In the genomic region with DNA sequence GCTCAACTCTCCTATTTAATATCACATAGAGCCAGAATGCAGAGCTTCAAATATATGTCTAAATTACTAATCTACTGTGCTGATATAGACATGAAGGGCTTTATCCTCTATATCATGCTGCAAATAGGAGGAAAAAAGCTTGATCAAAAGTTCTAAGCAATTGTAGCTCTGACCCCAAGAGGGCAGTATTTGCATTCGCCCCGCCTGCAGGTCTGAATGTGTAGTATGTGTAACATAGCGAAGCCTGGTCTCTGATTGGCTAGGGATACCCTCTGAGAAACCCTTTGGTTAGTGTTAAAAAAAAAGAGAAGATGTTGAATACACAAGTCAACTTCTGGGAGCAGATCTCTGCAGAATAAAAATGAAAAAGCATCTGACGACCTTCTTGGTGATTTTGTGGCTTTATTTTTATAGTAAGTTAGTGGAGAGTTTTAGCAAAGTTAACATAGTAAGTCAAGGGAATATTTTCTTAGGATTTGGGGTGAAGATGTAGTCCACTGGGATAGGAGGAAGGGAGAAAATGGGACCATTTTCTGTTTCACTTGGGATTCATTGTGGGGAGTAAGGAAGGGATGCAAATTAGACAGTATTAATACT, we compare ENCODE assay signal across 8 cellular contexts.
DNase-seq lines count a peak whose midpoint lies in the region; ATAC-seq lines count a peak whose summit lies in the region.

No MANE protein-coding gene starts in this region.

- no peaks in the 10 kb centered on the region for H3K9me3 Mint-ChIP-seq in activated naive CD4-positive, alpha-beta T cell treated with anti-CD3 and anti-CD28 coated beads for 36 hours

- peak overlapping the region; percentile 15 for H3K27ac Mint-ChIP-seq in activated naive CD4-positive, alpha-beta T cell treated with anti-CD3 and anti-CD28 coated beads for 36 hours

- no peak overlapping the region for H3K4me3 ChIP-seq in H7 (ENCODE audit: insufficient read depth, low read depth, low read length)

- H3K4me1 Mint-ChIP-seq in activated naive CD4-positive, alpha-beta T cell treated with anti-CD3 and anti-CD28 coated beads for 36 hours (ENCODE audit: low read depth) = peaks cover 4% of the 10 kb centered on the region

- H3K36me3 ChIP-seq in H7 (replicated peaks; ENCODE audit: control insufficient read depth, insufficient read depth, low read length) = no peaks in the 10 kb centered on the region

- H3K4me3 Mint-ChIP-seq in activated naive CD4-positive, alpha-beta T cell treated with anti-CD3 and anti-CD28 coated beads for 36 hours = peak overlapping the region; percentile 71

- CTCF ChIA-PET in activated naive CD4-positive, alpha-beta T cell treated with anti-CD3 and anti-CD28 coated beads for 36 hours (lab: Charles Lee) = interaction anchor here (0.6 to 2.4 kb wide), 22 partner anchors 10 to 738 kb away, joined by 3 to 9 read pairs (median 4); no protein-coding TSS in a partner anchor

- no peaks in the 10 kb centered on the region for H3K36me3 Mint-ChIP-seq in activated naive CD4-positive, alpha-beta T cell treated with anti-CD3 and anti-CD28 coated beads for 36 hours (ENCODE audit: low read depth)

- no peaks in the 10 kb centered on the region; the same call in 1 of the 2 replicates for H3K27me3 ChIP-seq in H7 (ENCODE audit: control insufficient read depth, insufficient read depth, low read length)

- ATAC-seq in GM19452 (IDR thresholded peaks at IDR 0.05; ENCODE audit: unreplicated experiment) (no peak), left colon (no peak), HG03196 (IDR thresholded peaks at IDR 0.05; ENCODE audit: unreplicated experiment) (no peak)

- intact Hi-C loops in activated naive CD4-positive, alpha-beta T cell treated with anti-CD3 and anti-CD28 coated beads for 36 hours (cut with micrococcal nuclease) = loop anchor here (5.0 to 10.0 kb wide), 2 partner anchors 58 to 90 kb away; no protein-coding TSS in a partner anchor
- intact Hi-C loops in left colon (cut with DNase I, micrococcal nuclease) = no loop called here

- DNase-seq in AML-193 (lab: John Stamatoyannopoulos, UW) (peak; percentile 72 to 80), H7 (peak; percentile 66), RKO (ENCODE audit: low spot score) (peak; percentile 82), medulla oblongata (ENCODE audit: extremely low spot score) (peak; percentile 12), left colon (no peak)
- DNase-seq in activated naive CD4-positive, alpha-beta T cell treated with anti-CD3 and anti-CD28 coated beads for 36 hours = peak; percentile 68

- H3K27me3 Mint-ChIP-seq in activated naive CD4-positive, alpha-beta T cell treated with anti-CD3 and anti-CD28 coated beads for 36 hours (ENCODE audit: low read depth) = peaks cover 17% of the 10 kb centered on the region

Comparison
In these comparisons a context has a peak if more than half of its experiments do, and no peak if none do; other contexts are left out.
1. DNase-seq: peak in AML-193 (2 of 2), H7 (single experiment), RKO (single experiment), activated naive CD4-positive, alpha-beta T cell treated with anti-CD3 and anti-CD28 coated beads for 36 hours (single experiment) and medulla oblongata (single experiment); none in left colon (0 of 2).